ENCODE assay signal across 15 cellular contexts in genomic region chr6:109879521-109879920, GRCh38.
"Had no signal": no experiment of that assay in that cellular context is flagged by ENCODE, and none has a peak within 500 bp of the region (broad histone marks: within the 10 kb centered on the region; RNA-seq: fewer than 3 reads in every experiment).

No MANE protein-coding gene starts in this region.

- H3K9ac ChIP-seq: parathyroid adenoma had no signal

- H3K4me1 ChIP-seq: parathyroid adenoma, transverse colon had no signal

- H3K36me3 ChIP-seq: heart right ventricle, neutrophil, transverse colon had no signal

- H3K4me1 Mint-ChIP-seq: activated B cell treated with CpG ODN at 0.5 μM for 24 hours; activated naive CD8-positive, alpha-beta T cell treated with anti-CD3 and anti-CD28 coated beads for 36 hours; naive thymus-derived CD4-positive, alpha-beta T cell had no signal

- DNase-seq: activated B cell treated with CpG ODN at 0.5 μM for 24 hours; activated CD4-positive, alpha-beta memory T cell treated with anti-CD3 and anti-CD28 coated beads for 36 hours; activated CD4-positive, alpha-beta T cell treated with anti-CD3 and anti-CD28 coated beads for 4 hours; activated naive CD8-positive, alpha-beta T cell treated with anti-CD3 and anti-CD28 coated beads for 36 hours; activated T-cell treated with anti-CD3 and anti-CD28 coated beads for 4 hours; heart right ventricle; kidney glomerular epithelial cell; mesenchymal stem cell; naive thymus-derived CD4-positive, alpha-beta T cell; stimulated activated naive CD8-positive, alpha-beta T cell treated with anti-CD3 and anti-CD28 coated beads, Interleukin-15, Interleukin-2, amounts not matched to agents 100 U/mL and 50 U/mL, for 24 hours; T-helper 9 cell; transverse colon had no signal

- H3K4me3 ChIP-seq: heart right ventricle, transverse colon had no signal

- H3K9me3 Mint-ChIP-seq: activated CD4-positive, alpha-beta memory T cell treated with anti-CD3 and anti-CD28 coated beads for 36 hours; activated naive CD8-positive, alpha-beta T cell treated with anti-CD3 and anti-CD28 coated beads for 36 hours had no signal

- H3K27ac Mint-ChIP-seq: activated B cell treated with CpG ODN at 0.5 μM for 24 hours; activated CD4-positive, alpha-beta memory T cell treated with anti-CD3 and anti-CD28 coated beads for 36 hours; activated naive CD8-positive, alpha-beta T cell treated with anti-CD3 and anti-CD28 coated beads for 36 hours; naive thymus-derived CD4-positive, alpha-beta T cell had no signal

- ATAC-seq: heart right ventricle; naive thymus-derived CD4-positive, alpha-beta T cell; stimulated activated naive CD8-positive, alpha-beta T cell treated with anti-CD3 and anti-CD28 coated beads, Interleukin-15, Interleukin-2, amounts not matched to agents 100 U/mL and 50 U/mL, for 24 hours had no signal

- H3K9me3 ChIP-seq: neutrophil, transverse colon had no signal

- H3K36me3 Mint-ChIP-seq: activated CD4-positive, alpha-beta memory T cell treated with anti-CD3 and anti-CD28 coated beads for 36 hours; activated naive CD8-positive, alpha-beta T cell treated with anti-CD3 and anti-CD28 coated beads for 36 hours; naive thymus-derived CD4-positive, alpha-beta T cell had no signal

- H3K79me2 ChIP-seq: parathyroid adenoma had no signal

- H3K27me3 ChIP-seq: dorsolateral prefrontal cortex, heart right ventricle, neutrophil, transverse colon had no signal

- H3K4me3 Mint-ChIP-seq: activated B cell treated with CpG ODN at 0.5 μM for 24 hours; activated CD4-positive, alpha-beta memory T cell treated with anti-CD3 and anti-CD28 coated beads for 36 hours; activated naive CD8-positive, alpha-beta T cell treated with anti-CD3 and anti-CD28 coated beads for 36 hours; naive thymus-derived CD4-positive, alpha-beta T cell had no signal

- H2AFZ ChIP-seq: parathyroid adenoma had no signal

- H3K27ac ChIP-seq: dorsolateral prefrontal cortex, heart right ventricle, neutrophil, parathyroid adenoma, transverse colon had no signal
